ENCODE assay signal across 7 cellular contexts in genomic region chr17:42277342-42277712, GRCh38. TPM values are rescaled to one million over a fixed set of nuclear protein-coding genes. Genes with fewer than 3 reads are reported as not detected.
A peak's percentile ranks its signal among the peaks of the same experiment; 100 is the strongest.
DNase-seq lines count a peak whose midpoint lies in the region; ATAC-seq and TF ChIP-seq lines count a peak whose summit lies in the region.

No MANE protein-coding gene starts in this region.

- H3K4me1 ChIP-seq in GM23338 (ENCODE audit: insufficient read depth) (peaks cover 36% of the 10 kb centered on the region), Peyer's patch (peaks cover 0 to 26% (median 4%) of the 10 kb centered on the region in 4 donors), gastroesophageal sphincter (peaks cover 4 to 40% (median 12%) of the 10 kb centered on the region in 3 donors), sigmoid colon (peaks cover 0 to 43% (median 36%) of the 10 kb centered on the region in 4 donors)

- H3K36me3 Mint-ChIP-seq in GM23338 (ENCODE audit: low read depth), result no peaks in the 10 kb centered on the region

- H3K27ac Mint-ChIP-seq in GM23338, result no peak overlapping the region

- no peaks in the 10 kb centered on the region; the same call in 2 of the 3 replicates for H3K9me3 Mint-ChIP-seq in GM23338

- H3K4me2 ChIP-seq in GM23338, result peak overlapping the region; percentile 97

- no peaks in the 10 kb centered on the region for H3K36me3 ChIP-seq in GM23338 (ENCODE audit: insufficient read depth)
- no peaks in the 10 kb centered on the region for H3K36me3 ChIP-seq in Peyer's patch
- no peaks in the 10 kb centered on the region for H3K36me3 ChIP-seq in gastroesophageal sphincter
- H3K36me3 ChIP-seq in sigmoid colon, result no peaks in the 10 kb centered on the region

- no peaks in the 10 kb centered on the region for H4K20me1 ChIP-seq in GM23338 (replicated peaks; ENCODE audit: insufficient read depth)

- 0 to 47% methylated on average over 1 to 5 of the region's 6 CpGs for WGBS in gastroesophageal sphincter (ENCODE audit: low coverage in 1 of 2), 2 donors
- WGBS in sigmoid colon, 2 donors, result 57 to 59% methylated on average over 6 of the region's 6 CpGs

- peaks cover 30% of the 10 kb centered on the region for H3K79me2 ChIP-seq in GM23338 (replicated peaks; ENCODE audit: insufficient read depth)

- H3K27me3 Mint-ChIP-seq in GM23338 (ENCODE audit: insufficient read depth, low read depth, poor library complexity), result peaks cover 12% of the 10 kb centered on the region

- H3K4me3 Mint-ChIP-seq in GM23338, result peak overlapping the region; percentile 72

- ATAC-seq in GM23338 (no peak; the same call in 2 of the 3 replicates), gastroesophageal sphincter (peak; percentile 1)

- peaks cover 11% of the 10 kb centered on the region for H3K27me3 ChIP-seq in GM23338 (ENCODE audit: insufficient read depth)
- no peaks in the 10 kb centered on the region for H3K27me3 ChIP-seq in Peyer's patch
- no peaks in the 10 kb centered on the region for H3K27me3 ChIP-seq in gastroesophageal sphincter
- no peaks in the 10 kb centered on the region for H3K27me3 ChIP-seq in sigmoid colon

- DNase-seq in GM23338 (ENCODE audit: low spot score), result no peak
- DNase-seq in Peyer's patch, result peak in 1 of 3 donors; percentile 47
- no peak for DNase-seq in sigmoid colon
- no peak for DNase-seq in COLO668 (lab: John Stamatoyannopoulos, UW; ENCODE audit: unreplicated experiment)
- DNase-seq in GM20000 (ENCODE audit: low spot score), result no peak
- no peak for DNase-seq in stimulated activated CD8-positive, alpha-beta memory T cell treated with anti-CD3 and anti-CD28 coated beads, Interleukin-4, amount 100 ng/mL, for 48 hours

- H3K9me2 ChIP-seq in GM23338 (ENCODE audit: insufficient read depth), result no peaks in the 10 kb centered on the region

- no peak for TF ChIP-seq EP300 in gastroesophageal sphincter (IDR thresholded peaks at IDR 0.05)
- TF ChIP-seq EP300 in sigmoid colon (IDR thresholded peaks at IDR 0.05), result no peak

- no peak overlapping the region for H3K27ac ChIP-seq in GM23338 (ENCODE audit: low read depth)
- peak overlapping the region; percentile 87 to 94 (median 94) for H3K27ac ChIP-seq in Peyer's patch
- peak overlapping the region in 3 of 4 donors; percentile 90 to 96 (median 92) for H3K27ac ChIP-seq in gastroesophageal sphincter
- H3K27ac ChIP-seq in sigmoid colon, result peak overlapping the region; percentile 84 to 94 (median 90)

- peak overlapping the region; percentile 95 for H2AFZ ChIP-seq in GM23338

- peaks cover 37% of the 10 kb centered on the region for H3K4me1 Mint-ChIP-seq in GM23338

- TF ChIP-seq CTCF in GM23338 (conservative IDR thresholded peaks at IDR 0.05; ENCODE audit: low read depth in 2 of 2) (no peak), Peyer's patch (IDR thresholded peaks at IDR 0.05) (no peak), gastroesophageal sphincter (IDR thresholded peaks at IDR 0.05) (no peak), sigmoid colon (IDR thresholded peaks at IDR 0.05) (no peak), GM20000 (IDR thresholded peaks at IDR 0.05; ENCODE audit: extremely low read depth, missing control alignments) (no peak)

- peaks cover 12% of the 10 kb centered on the region; the same call in 1 of the 2 replicates for H3F3A ChIP-seq in GM23338 (replicated peaks; ENCODE audit: low read depth)

- intact Hi-C loops in sigmoid colon (cut with DNase I), result no loop called here

- no peak for TF ChIP-seq POLR2A in Peyer's patch (IDR thresholded peaks at IDR 0.05)
- TF ChIP-seq POLR2A in gastroesophageal sphincter (IDR thresholded peaks at IDR 0.05), result no peak
- TF ChIP-seq POLR2A in sigmoid colon (IDR thresholded peaks at IDR 0.05), result no peak

- peak overlapping the region; percentile 87; the same call in 1 of the 2 replicates for H3K4me3 ChIP-seq in GM23338
- no peak overlapping the region for H3K4me3 ChIP-seq in Peyer's patch
- peak overlapping the region in 1 of 2 donors; percentile 69 for H3K4me3 ChIP-seq in gastroesophageal sphincter
- H3K4me3 ChIP-seq in sigmoid colon, result peak overlapping the region in 3 of 4 donors; percentile 65 to 98 (median 70)

- no peaks in the 10 kb centered on the region for H3K9me3 ChIP-seq in Peyer's patch
- no peaks in the 10 kb centered on the region for H3K9me3 ChIP-seq in gastroesophageal sphincter
- no peaks in the 10 kb centered on the region for H3K9me3 ChIP-seq in sigmoid colon

TF ChIP-seq in GM23338, 12 proteins besides CTCF, POLR2A, EP300 and RAD21 (continues in another document):
- TF ChIP-seq ETS1 (IDR thresholded peaks at IDR 0.05), result no peak
- no peak for TF ChIP-seq NANOG (IDR thresholded peaks at IDR 0.05; ENCODE audit: borderline replicate concordance)
- no peak for TF ChIP-seq CREB1 (CRISPR knock-in tag; IDR thresholded peaks at IDR 0.05; ENCODE audit: low read depth)
- TF ChIP-seq ZNF462 (CRISPR knock-in tag; IDR thresholded peaks at IDR 0.05), result no peak

RNA-seq across cellular contexts. Expression of gene STAT5B, which starts 1.1 kb away (rescaled TPM):
- 47.1 and 60.5 TPM in 2 replicates for total RNA-seq in GM23338 (2014; rRNA removed; shearing (Covaris generic))
- 13.9 and 14.3 TPM in 2 replicates for polyA plus RNA-seq in GM23338 (2016; fragmentation: Nextera tagmentation; extraction: Ambion mirVana)
- total RNA-seq in Peyer's patch, result 100 to 1,000 TPM in 1 of 4 donors, 10 to 100 TPM in 3; 36.3 to 128 (median 68.1) TPM
- total RNA-seq in gastroesophageal sphincter, result 10 to 100 TPM; 73.3 to 98.3 (median 95.6) TPM
- total RNA-seq in sigmoid colon, result 100 to 1,000 TPM in 1 of 4 donors, 10 to 100 TPM in 3; 93.5 to 117 (median 98.4) TPM
- polyA plus RNA-seq in sigmoid colon, result 10 to 100 TPM; 11.3 to 37.5 (median 13.2) TPM

RNA-seq across cellular contexts. Expression of gene STAT5A, which starts 11.0 kb away (rescaled TPM):
- 14.6 and 18.1 TPM in 2 replicates for total RNA-seq in GM23338 (2014; rRNA removed; shearing (Covaris generic))
- polyA plus RNA-seq in GM23338 (2016; fragmentation: Nextera tagmentation; extraction: Ambion mirVana), result 2.3 and 2.4 TPM in 2 replicates
- 10 to 100 TPM; 11.2 to 80.0 (median 34.5) TPM for total RNA-seq in Peyer's patch
- 10 to 100 TPM; 61.8 to 80.8 (median 71.4) TPM for total RNA-seq in gastroesophageal sphincter
- total RNA-seq in sigmoid colon, result 10 to 100 TPM; 57.2 to 91.0 (median 80.8) TPM
- 10 to 100 TPM in 2 of 3 donors, 1 to 10 TPM in 1; 7.4 to 39.2 (median 13.2) TPM for polyA plus RNA-seq in sigmoid colon

Comparison
In these comparisons a context has a peak if more than half of its experiments do, and no peak if none do; other contexts are left out.
1. H3K4me3 ChIP-seq: peak in GM23338 (single experiment) and sigmoid colon (3 of 4); none in Peyer's patch (0 of 4).